In genomic region chr7:92910976-92911375, GRCh38 we compare ENCODE assay signal across 9 cellular contexts.
"Had no signal": no experiment of that assay in that cellular context is flagged by ENCODE, and none has a peak within 500 bp of the region (broad histone marks: within the 10 kb centered on the region; RNA-seq: fewer than 3 reads in every experiment).

No MANE protein-coding gene starts in this region.

- H3K27ac ChIP-seq: GM23248 had no signal

- H3K4me2 ChIP-seq: GM23338 had no signal

- H3K4me3 ChIP-seq: GM23248, GM23338, HAP-1 had no signal

- DNase-seq: GM23248, GOT3, H7, H9, HCEC 1CT, HFFc6 had no signal

- H3K9ac ChIP-seq: GM23248 had no signal

- H3K36me3 ChIP-seq: HAP-1 had no signal

- H3K9me3 ChIP-seq: HAP-1 had no signal

- H2AFZ ChIP-seq: GM23248, GM23338 had no signal

- ATAC-seq: GM23338, HCT116 had no signal
